ENCODE assay signal across 30 cellular contexts in the genomic region with DNA sequence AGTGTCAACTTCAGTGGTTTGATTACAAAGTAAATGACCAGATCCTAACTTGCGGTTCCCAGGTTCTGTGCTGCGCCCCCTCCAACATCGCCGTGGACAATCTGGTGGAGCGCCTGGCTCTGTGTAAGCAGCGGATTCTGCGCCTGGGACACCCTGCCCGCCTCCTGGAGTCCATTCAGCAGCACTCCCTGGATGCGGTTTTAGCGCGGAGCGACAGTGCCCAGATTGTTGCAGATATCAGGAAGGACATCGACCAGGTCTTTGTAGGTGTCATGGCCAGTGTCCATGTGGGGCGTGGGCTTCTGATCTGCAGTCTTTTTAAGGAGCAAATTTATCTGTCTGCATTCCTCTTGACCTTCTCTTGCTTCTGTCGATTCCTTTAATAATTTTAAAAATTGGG.
"Had no signal": no experiment of that assay in that cellular context is flagged by ENCODE, and none has a peak within 500 bp of the region (broad histone marks: within the 10 kb centered on the region; RNA-seq: fewer than 3 reads in every experiment).

No MANE protein-coding gene starts in this region.

- FAIRE-seq: astrocyte, bronchial epithelial cell, colon had no signal

- H3K27ac ChIP-seq: brain microvascular endothelial cell, esophagus muscularis mucosa, foreskin keratinocyte, gastrocnemius medialis, WERI-Rb-1 had no signal

- DNase-seq: activated B cell treated with CpG ODN at 0.5 μM for 24 hours; activated CD4-positive, alpha-beta memory T cell treated with anti-CD3 and anti-CD28 coated beads for 36 hours; activated CD4-positive, alpha-beta T cell treated with anti-CD3 and anti-CD28 coated beads for 48 hours; activated CD4-positive, alpha-beta T cell treated with anti-CD3 and anti-CD28 coated beads, Interleukin-2, amount 50 U/mL, for 1 hour; activated CD8-positive, alpha-beta memory T cell treated with anti-CD3 and anti-CD28 coated beads, Interleukin-2, amount 10 ng/mL, durations not matched to agents 7 days and 5 days; activated CD8-positive, alpha-beta memory T cell treated with anti-CD3 and anti-CD28 coated beads, Interleukin-2, amount 50 U/mL, for 4 hours; activated CD8-positive, alpha-beta T cell treated with anti-CD3 and anti-CD28 coated beads, Interleukin-2, amount 10 ng/mL, durations not matched to agents 7 days and 5 days; activated gamma-delta T cell treated with Interleukin-2 at 50 U/mL for 16 hours; activated naive CD4-positive, alpha-beta T cell treated with anti-CD3 and anti-CD28 coated beads, Interleukin-2, amount 50 U/mL, for 16 hours; activated naive CD4-positive, alpha-beta T cell treated with Interleukin-2 at 50 U/mL for 16 hours; activated T-cell treated with anti-CD3 and anti-CD28 coated beads, Interleukin-2, amount 50 U/mL, for 24 hours; activated T-cell treated with anti-CD3 and anti-CD28 coated beads, Interleukin-2, amount 50 U/mL, for 72 hours; amniotic stem cell; anterior cingulate cortex; brain microvascular endothelial cell; cortex of kidney; dermis blood vessel endothelial cell; effector CD4-positive, alpha-beta T cell; effector memory CD8-positive, alpha-beta T cell; erythroblast; foreskin keratinocyte; gastrocnemius medialis; T-helper 1 cell; T-helper 17 cell; T1000; WERI-Rb-1 had no signal

- H3K4me1 ChIP-seq: esophagus muscularis mucosa, foreskin keratinocyte, gastrocnemius medialis had no signal

- H3K27me3 ChIP-seq: brain microvascular endothelial cell, esophagus muscularis mucosa, foreskin keratinocyte, gastrocnemius medialis had no signal

- H3K4me3 ChIP-seq: esophagus muscularis mucosa, gastrocnemius medialis had no signal

- H3K9me3 ChIP-seq: esophagus muscularis mucosa, gastrocnemius medialis had no signal
